Comparison of ENCODE assay signal across 7 cellular contexts in the genomic region with DNA sequence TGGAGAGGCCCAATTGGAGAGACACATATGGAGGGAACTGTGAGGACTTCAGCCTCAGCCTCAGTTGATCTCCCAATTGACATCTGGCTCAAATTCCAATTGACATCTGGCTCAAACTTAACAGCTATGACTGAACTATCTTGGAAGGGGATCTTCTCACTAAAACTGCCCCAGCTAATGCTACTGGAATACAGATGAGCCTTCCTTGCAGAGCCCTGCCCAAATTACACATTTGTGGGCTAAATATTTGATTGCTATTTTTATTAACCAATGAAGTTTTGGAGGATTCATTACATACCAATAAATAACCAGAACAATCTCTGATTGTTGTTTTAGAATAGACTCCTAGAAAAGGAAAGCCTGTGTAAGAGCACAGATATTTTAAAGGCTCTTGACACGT.
"Had no signal": no experiment of that assay in that cellular context is flagged by ENCODE, and none has a peak within 500 bp of the region (broad histone marks: within the 10 kb centered on the region; RNA-seq: fewer than 3 reads in every experiment).

No MANE protein-coding gene starts in this region.

- H3K27ac ChIP-seq: GM23248, HL-60 had no signal

- H2AFZ ChIP-seq: GM23248 had no signal

- H3K4me3 ChIP-seq: GM23248, K562 had no signal

- H3K4me3 Mint-ChIP-seq: H9 had no signal

- ATAC-seq: K562 had no signal

- DNase-seq: GM23248, H9, HCEC 1CT, IMR-90, KG1 had no signal

- H3K4me1 Mint-ChIP-seq: H9 had no signal

- H3K9ac ChIP-seq: GM23248 had no signal
